8 cellular contexts compared by ENCODE assay signal in genomic region chr6:71289039-71289801, GRCh38. TPM values are rescaled to one million over a fixed set of nuclear protein-coding genes. Genes with fewer than 3 reads are reported as not detected.
DNase-seq lines count a peak whose midpoint lies in the region; ATAC-seq and TF ChIP-seq lines count a peak whose summit lies in the region.

No MANE protein-coding gene starts in this region.

- H2AFZ ChIP-seq in osteoblast (ENCODE audit: low read length): peak overlapping the region; percentile 12

- no peak for TF ChIP-seq CTCF in osteoblast (IDR thresholded peaks at IDR 0.05; ENCODE audit: extremely low read depth, low read depth, low read length)

- peaks cover 33% of the 10 kb centered on the region for H3K79me2 ChIP-seq in osteoblast (ENCODE audit: insufficient read depth, low read length)

- peaks cover 16% of the 10 kb centered on the region for H3K4me1 ChIP-seq in osteoblast (ENCODE audit: insufficient read depth, low read length)

- H3K9me3 ChIP-seq in osteoblast (ENCODE audit: low read depth, low read length): no peaks in the 10 kb centered on the region

- H4K20me1 ChIP-seq in osteoblast (ENCODE audit: insufficient read depth, low read length): no peaks in the 10 kb centered on the region

- H3K4me3 ChIP-seq in osteoblast (ENCODE audit: insufficient read depth, low read length): peak overlapping the region; percentile 82

- ATAC-seq in HG02623 (IDR thresholded peaks at IDR 0.05; ENCODE audit: unreplicated experiment): peak; percentile 23

- DNase-seq in SIG-M5 treated with dmso at 0.1 percent for 504 hours (lab: John Stamatoyannopoulos, UW; ENCODE audit: unreplicated experiment) (peak; percentile 40), SIG-M5 (lab: John Stamatoyannopoulos, UW) (no peak), NCI-H146 (lab: John Stamatoyannopoulos, UW) (peak; percentile 58), activated gamma-delta T cell (lab: John Stamatoyannopoulos, UW) (peak; percentile 30), germinal center (ENCODE audit: low spot score) (peak; percentile 51), osteoblast (ENCODE audit: insufficient read length, low spot score, missing footprints) (peak; percentile 87), KG1 (lab: John Stamatoyannopoulos, UW) (no peak)

- no peaks in the 10 kb centered on the region for H3K27me3 ChIP-seq in osteoblast (ENCODE audit: insufficient read depth, low read length)

- no peaks in the 10 kb centered on the region for H3K36me3 ChIP-seq in osteoblast (ENCODE audit: insufficient read depth, low read length)

- H3K27ac ChIP-seq in osteoblast (ENCODE audit: low read depth, low read length): peak overlapping the region; percentile 48

- peak overlapping the region; percentile 80 for H3K4me2 ChIP-seq in osteoblast (ENCODE audit: insufficient read depth, low read length)

RNA-seq across cellular contexts. Expression of gene OGFRL1, which starts 0.6 kb away (rescaled TPM):
- total RNA-seq in osteoblast: 15.9 and 18.0 TPM in 2 replicates

Comparison
In these comparisons a context has a peak if more than half of its experiments do, and no peak if none do; other contexts are left out.
1. DNase-seq: peak in SIG-M5 treated with dmso at 0.1 percent for 504 hours (single experiment), NCI-H146 (single experiment), activated gamma-delta T cell (single experiment), germinal center (single experiment) and osteoblast (single experiment); none in SIG-M5 (single experiment) and KG1 (single experiment).